1 cellular context compared by ENCODE assay signal in the genomic region with DNA sequence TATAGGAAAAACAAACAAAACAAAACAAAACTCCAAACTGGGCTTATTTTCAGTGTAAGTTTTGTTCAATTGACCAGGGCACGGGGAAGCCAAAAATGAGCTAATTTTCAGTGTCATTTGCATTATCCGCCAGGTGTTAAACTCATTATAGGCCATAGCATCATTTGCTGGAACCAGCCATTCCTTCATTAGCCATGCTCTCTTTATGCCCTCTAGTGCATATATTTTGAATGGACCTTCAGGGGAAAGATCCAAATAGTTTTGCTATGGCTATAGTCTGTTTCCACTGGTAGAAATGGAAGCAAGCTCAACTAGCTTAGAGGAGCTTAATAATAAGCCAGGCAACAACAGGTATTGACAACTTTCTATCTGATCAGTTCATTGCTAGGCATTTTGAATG.
TF ChIP-seq lines count a peak whose summit lies in the region.

No MANE protein-coding gene starts in this region.

TF ChIP-seq in GM23338, 12 proteins besides CTCF, POLR2A, EP300 and RAD21 (continued from another document):
- TF ChIP-seq, protein P1, sequence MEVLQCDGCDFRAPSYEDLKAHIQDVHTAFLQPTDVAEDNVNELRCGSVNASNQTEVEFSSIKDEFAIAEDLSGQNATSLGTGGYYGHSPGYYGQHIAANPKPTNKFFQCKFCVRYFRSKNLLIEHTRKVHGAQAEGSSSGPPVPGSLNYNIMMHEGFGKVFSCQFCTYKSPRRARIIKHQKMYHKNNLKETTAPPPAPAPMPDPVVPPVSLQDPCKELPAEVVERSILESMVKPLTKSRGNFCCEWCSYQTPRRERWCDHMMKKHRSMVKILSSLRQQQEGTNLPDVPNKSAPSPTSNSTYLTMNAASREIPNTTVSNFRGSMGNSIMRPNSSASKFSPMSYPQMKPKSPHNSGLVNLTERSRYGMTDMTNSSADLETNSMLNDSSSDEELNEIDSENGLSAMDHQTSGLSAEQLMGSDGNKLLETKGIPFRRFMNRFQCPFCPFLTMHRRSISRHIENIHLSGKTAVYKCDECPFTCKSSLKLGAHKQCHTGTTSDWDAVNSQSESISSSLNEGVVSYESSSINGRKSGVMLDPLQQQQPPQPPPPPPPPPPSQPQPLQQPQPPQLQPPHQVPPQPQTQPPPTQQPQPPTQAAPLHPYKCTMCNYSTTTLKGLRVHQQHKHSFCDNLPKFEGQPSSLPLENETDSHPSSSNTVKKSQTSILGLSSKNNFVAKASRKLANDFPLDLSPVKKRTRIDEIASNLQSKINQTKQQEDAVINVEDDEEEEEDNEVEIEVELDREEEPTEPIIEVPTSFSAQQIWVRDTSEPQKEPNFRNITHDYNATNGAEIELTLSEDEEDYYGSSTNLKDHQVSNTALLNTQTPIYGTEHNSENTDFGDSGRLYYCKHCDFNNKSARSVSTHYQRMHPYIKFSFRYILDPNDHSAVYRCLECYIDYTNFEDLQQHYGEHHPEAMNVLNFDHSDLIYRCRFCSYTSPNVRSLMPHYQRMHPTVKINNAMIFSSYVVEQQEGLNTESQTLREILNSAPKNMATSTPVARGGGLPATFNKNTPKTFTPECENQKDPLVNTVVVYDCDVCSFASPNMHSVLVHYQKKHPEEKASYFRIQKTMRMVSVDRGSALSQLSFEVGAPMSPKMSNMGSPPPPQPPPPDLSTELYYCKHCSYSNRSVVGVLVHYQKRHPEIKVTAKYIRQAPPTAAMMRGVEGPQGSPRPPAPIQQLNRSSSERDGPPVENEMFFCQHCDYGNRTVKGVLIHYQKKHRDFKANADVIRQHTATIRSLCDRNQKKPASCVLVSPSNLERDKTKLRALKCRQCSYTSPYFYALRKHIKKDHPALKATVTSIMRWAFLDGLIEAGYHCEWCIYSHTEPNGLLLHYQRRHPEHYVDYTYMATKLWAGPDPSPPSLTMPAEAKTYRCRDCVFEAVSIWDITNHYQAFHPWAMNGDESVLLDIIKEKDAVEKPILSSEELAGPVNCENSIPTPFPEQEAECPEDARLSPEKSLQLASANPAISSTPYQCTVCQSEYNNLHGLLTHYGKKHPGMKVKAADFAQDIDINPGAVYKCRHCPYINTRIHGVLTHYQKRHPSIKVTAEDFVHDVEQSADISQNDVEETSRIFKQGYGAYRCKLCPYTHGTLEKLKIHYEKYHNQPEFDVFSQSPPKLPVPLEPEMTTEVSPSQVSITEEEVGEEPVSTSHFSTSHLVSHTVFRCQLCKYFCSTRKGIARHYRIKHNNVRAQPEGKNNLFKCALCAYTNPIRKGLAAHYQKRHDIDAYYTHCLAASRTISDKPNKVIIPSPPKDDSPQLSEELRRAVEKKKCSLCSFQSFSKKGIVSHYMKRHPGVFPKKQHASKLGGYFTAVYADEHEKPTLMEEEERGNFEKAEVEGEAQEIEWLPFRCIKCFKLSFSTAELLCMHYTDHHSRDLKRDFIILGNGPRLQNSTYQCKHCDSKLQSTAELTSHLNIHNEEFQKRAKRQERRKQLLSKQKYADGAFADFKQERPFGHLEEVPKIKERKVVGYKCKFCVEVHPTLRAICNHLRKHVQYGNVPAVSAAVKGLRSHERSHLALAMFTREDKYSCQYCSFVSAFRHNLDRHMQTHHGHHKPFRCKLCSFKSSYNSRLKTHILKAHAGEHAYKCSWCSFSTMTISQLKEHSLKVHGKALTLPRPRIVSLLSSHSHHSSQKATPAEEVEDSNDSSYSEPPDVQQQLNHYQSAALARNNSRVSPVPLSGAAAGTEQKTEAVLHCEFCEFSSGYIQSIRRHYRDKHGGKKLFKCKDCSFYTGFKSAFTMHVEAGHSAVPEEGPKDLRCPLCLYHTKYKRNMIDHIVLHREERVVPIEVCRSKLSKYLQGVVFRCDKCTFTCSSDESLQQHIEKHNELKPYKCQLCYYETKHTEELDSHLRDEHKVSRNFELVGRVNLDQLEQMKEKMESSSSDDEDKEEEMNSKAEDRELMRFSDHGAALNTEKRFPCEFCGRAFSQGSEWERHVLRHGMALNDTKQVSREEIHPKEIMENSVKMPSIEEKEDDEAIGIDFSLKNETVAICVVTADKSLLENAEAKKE (CRISPR knock-in tag; IDR thresholded peaks at IDR 0.05) = no peak
- TF ChIP-seq POLR2AphosphoS5 (IDR thresholded peaks at IDR 0.05; ENCODE audit: low read depth) (no peak), NANOG (IDR thresholded peaks at IDR 0.05; ENCODE audit: borderline replicate concordance) (no peak), ZNF331 (CRISPR knock-in tag; IDR thresholded peaks at IDR 0.05; ENCODE audit: low read depth) (no peak), EZH2 (IDR thresholded peaks at IDR 0.05; ENCODE audit: low read depth, unreplicated experiment) (no peak)
